Comparison of ENCODE assay signal across 24 cellular contexts in genomic region chr3:80007522-80007921, GRCh38.
DNase-seq lines count a peak whose midpoint lies in the region; ATAC-seq, FAIRE-seq and TF ChIP-seq lines count a peak whose summit lies in the region.
"Had no signal": no experiment of that assay in that cellular context is flagged by ENCODE, and none has a peak within 500 bp of the region (broad histone marks: within the 10 kb centered on the region; RNA-seq: fewer than 3 reads in every experiment).

No MANE protein-coding gene starts in this region.

- no peak overlapping the region for H3K27ac ChIP-seq in HEK293 (ENCODE audit: extremely low read depth, low read depth, low read length)
- H3K27ac ChIP-seq: BLaER1 had no signal

- DNase-seq in frontal cortex (ENCODE audit: low spot score in 2 of 2): no peak
- no peak for DNase-seq in T1000 (lab: John Stamatoyannopoulos, UW)
- DNase-seq: 8988T; ACHN; BE2C; C1 segment of cervical spinal cord; CD4-positive, alpha-beta memory T cell; CD4-positive, CD25-positive, alpha-beta regulatory T cell; CD8-positive, alpha-beta memory T cell; COR-L47; DMS 273 treated with DMSO at 0.1 percent for 48 hours; DMS153; DMS53; DMS79; DND-41; EL; GDM1 had no signal

- no peak for TF ChIP-seq CTCF in HEK293 (tag by site-specific recombination; IDR thresholded peaks at IDR 0.05)

- no peaks in the 10 kb centered on the region for H3K4me1 ChIP-seq in HEK293 (ENCODE audit: control insufficient read depth, insufficient read depth, low read length)
- H3K4me1 ChIP-seq: BLaER1 had no signal

- H3K36me3 ChIP-seq in HEK293 (ENCODE audit: control insufficient read depth in 2 of 2, insufficient read depth in 1 of 2, low read length in 2 of 2): no peaks in the 10 kb centered on the region
- H3K36me3 ChIP-seq: BE2C, BLaER1 had no signal

- no peak for ATAC-seq in GM19397 (IDR thresholded peaks at IDR 0.05; ENCODE audit: unreplicated experiment)

- no peak overlapping the region for H3K4me3 ChIP-seq in HEK293 (ENCODE audit: low read depth, low read length)
- H3K4me3 ChIP-seq: BLaER1 had no signal

- CTCF ChIA-PET in HEK293 (lab: Yijun Ruan, JAX): no interaction called here

- POLR2A ChIA-PET in HEK293 (lab: Yijun Ruan, JAX): no interaction called here

- H3K9me3 ChIP-seq in HEK293 (ENCODE audit: control insufficient read depth, insufficient read depth, low read depth, low read length): no peaks in the 10 kb centered on the region
- H3K9me3 ChIP-seq: BE2C, BLaER1 had no signal

- FAIRE-seq in colon (lab: Jason Lieb, UNC) (peak; percentile 47), frontal cortex (lab: Jason Lieb, UNC) (peak; percentile 44)
- FAIRE-seq: A204.1, GM12891, GM19239 had no signal

TF ChIP-seq in HEK293, 187 proteins besides CTCF, POLR2A, EP300 and RAD21:
- TF ChIP-seq ZNF175 (tag by site-specific recombination; IDR thresholded peaks at IDR 0.05): no peak
- TF ChIP-seq ZNF600 (tag by site-specific recombination; IDR thresholded peaks at IDR 0.05): no peak
- no peak for TF ChIP-seq ZNF10 (tag by site-specific recombination; IDR thresholded peaks at IDR 0.05)
- no peak for TF ChIP-seq ZNF621 (tag by site-specific recombination; IDR thresholded peaks at IDR 0.05)
- peak; percentile 59; the same call in 1 of the 2 replicates for TF ChIP-seq ATF2 (tag by site-specific recombination; IDR thresholded peaks at IDR 0.05; ENCODE audit: low read depth)
- no peak for TF ChIP-seq ZNF777 (tag by site-specific recombination; IDR thresholded peaks at IDR 0.05; ENCODE audit: borderline replicate concordance)
- no peak for TF ChIP-seq ZNF280C (tag by site-specific recombination; IDR thresholded peaks at IDR 0.05)
